ENCODE assay signal across 9 cellular contexts in genomic region chr3:138834359-138835176, GRCh38. TPM values are rescaled to one million over a fixed set of nuclear protein-coding genes. Genes with fewer than 3 reads are reported as not detected.
A peak's percentile ranks its signal among the peaks of the same experiment; 100 is the strongest.
DNase-seq lines count a peak whose midpoint lies in the region; ATAC-seq, FAIRE-seq and TF ChIP-seq lines count a peak whose summit lies in the region.
"Had no signal": no experiment of that assay in that cellular context is flagged by ENCODE, and none has a peak within 500 bp of the region (broad histone marks: within the 10 kb centered on the region; RNA-seq: fewer than 3 reads in every experiment).

Gene PIK3CB, minus strand, starts transcription at chr3:138834928. Its CDS starts 75,585 bp downstream, at chr3:138759343.

- POLR2A ChIA-PET in HepG2 (lab: Yijun Ruan, JAX) = interaction anchor here (0.6 to 4.7 kb wide), 10 partner anchors 9 to 240 kb away, joined by 3 to 49 read pairs (median 4); partner anchors contain the start of gene CEP70

- TF ChIP-seq CTCF in colonic mucosa (IDR thresholded peaks at IDR 0.05) = peak; percentile 21
- peak; percentile 72 for TF ChIP-seq CTCF in HepG2 (CRISPR knock-in tag; IDR thresholded peaks at IDR 0.05)

- H3K79me2 ChIP-seq in HepG2 (ENCODE audit: insufficient read depth, low read length) = peaks cover 44% of the 10 kb centered on the region

- FAIRE-seq in HepG2 (lab: Jason Lieb, UNC) = no peak
- FAIRE-seq: endometrium had no signal

- DNase-seq in Ammon's horn (ENCODE audit: low spot score) (peak; percentile 93), NCI-H524 (lab: John Stamatoyannopoulos, UW) (peak; percentile 88 to 92), colonic mucosa (peak; percentile 93), HepG2 (ENCODE audit: low spot score) (peak; percentile 72)
- DNase-seq in activated CD4-positive, alpha-beta T cell treated with anti-CD3 and anti-CD28 coated beads, Interleukin-2, amount 10 ng/mL, durations not matched to agents 24 days and 14 days = peak; percentile 96
- DNase-seq in stimulated activated CD4-positive, alpha-beta T cell treated with anti-CD3 and anti-CD28 coated beads, Interleukin-4, amount 100 ng/mL, for 1 hour = peak; percentile 92

- H3K9ac ChIP-seq in colonic mucosa (ENCODE audit: low read depth in 2 of 2, low read length in 2 of 2) = peak within 1 kb of the TSS; percentile 95 to 96
- H3K9ac ChIP-seq in HepG2 (ENCODE audit: insufficient read depth, low read depth, low read length) = peak within 1 kb of the TSS; percentile 93

- H3K4me3 Mint-ChIP-seq in activated CD4-positive, alpha-beta T cell treated with anti-CD3 and anti-CD28 coated beads, Interleukin-2, amount 10 ng/mL, durations not matched to agents 24 days and 14 days = peak within 1 kb of the TSS; percentile 93

- in situ Hi-C loops in HepG2 (cut with HindIII; ENCODE audit: extremely low pct_ligation_motif_present, low pct_unique_long_range_greater_than_20kb) = loop anchor here (5.0 kb wide), 1 partner anchor 83 kb away; no protein-coding TSS in a partner anchor

- no peaks in the 10 kb centered on the region for H3K27me3 Mint-ChIP-seq in activated CD4-positive, alpha-beta T cell treated with anti-CD3 and anti-CD28 coated beads, Interleukin-2, amount 10 ng/mL, durations not matched to agents 24 days and 14 days

- H3K4me1 ChIP-seq in colonic mucosa (no peaks in the 10 kb centered on the region), HepG2 (ENCODE audit: insufficient read depth, low read length) (peaks cover 39% of the 10 kb centered on the region)

- peak within 1 kb of the TSS; percentile 93 for H3K27ac ChIP-seq in colonic mucosa
- peak within 1 kb of the TSS; percentile 95 for H3K27ac ChIP-seq in HepG2 (ENCODE audit: extremely low read length, insufficient read depth, low read length)

- peak; percentile 89 for ATAC-seq in GM19043 (IDR thresholded peaks at IDR 0.05; ENCODE audit: low read depth, unreplicated experiment)
- peak; percentile 57 for ATAC-seq in HG03378 (IDR thresholded peaks at IDR 0.05; ENCODE audit: unreplicated experiment)
- ATAC-seq in HepG2 = peak; percentile 95

- H3K4me2 ChIP-seq in HepG2 (ENCODE audit: low read depth, low read length) = peak within 1 kb of the TSS; percentile 94

- peak within 1 kb of the TSS; percentile 97 for H3K4me3 ChIP-seq in colonic mucosa
- peak within 1 kb of the TSS; percentile 80 to 94 (median 86) for H3K4me3 ChIP-seq in HepG2 (replicated peaks in 1 of 3; ENCODE audit: insufficient read depth in 1 of 3, low read depth in 2 of 3, low read length in 3 of 3)

- TF ChIP-seq EP300 in HepG2 (IDR thresholded peaks at IDR 0.05; ENCODE audit: low read depth in 2 of 2, low read length in 2 of 2) (no peak), HepG2 (CRISPR knock-in tag; IDR thresholded peaks at IDR 0.05; ENCODE audit: borderline replicate concordance) (no peak)

- H3K36me3 Mint-ChIP-seq in activated CD4-positive, alpha-beta T cell treated with anti-CD3 and anti-CD28 coated beads, Interleukin-2, amount 10 ng/mL, durations not matched to agents 24 days and 14 days (ENCODE audit: low read depth) = peaks cover 11% of the 10 kb centered on the region

- no peaks in the 10 kb centered on the region for H4K20me1 ChIP-seq in HepG2 (ENCODE audit: insufficient read depth, low read length)

- intact Hi-C loops in activated CD4-positive, alpha-beta T cell treated with anti-CD3 and anti-CD28 coated beads, Interleukin-2, amount 10 ng/mL, durations not matched to agents 24 days and 14 days (cut with micrococcal nuclease) = loop anchor here (1.0 to 10.0 kb wide), 8 partner anchors 37 to 660 kb away; partner anchors contain the start of genes CEP70, DBR1 and MRPS22
- intact Hi-C loops in colonic mucosa (cut with DNase I) (loop anchor here (10.0 kb wide), 1 partner anchor 240 kb away; the partner anchor contains the start of gene CEP70), HepG2 (cut with micrococcal nuclease; ENCODE audit: unreplicated experiment) (loop anchor here (1.0 to 10.0 kb wide), 6 partner anchors 12 to 240 kb away; partner anchors contain the start of gene CEP70)

- no peaks in the 10 kb centered on the region for H3K27me3 ChIP-seq in colonic mucosa
- no peaks in the 10 kb centered on the region; a peak in 1 of 5 replicates for H3K27me3 ChIP-seq in HepG2 (ENCODE audit: control insufficient read depth in 1 of 2, insufficient read depth in 2 of 2, low read length in 2 of 2)

- peak; percentile 91 to 92 for TF ChIP-seq POLR2A in HepG2 (IDR thresholded peaks at IDR 0.05; ENCODE audit: insufficient read depth in 1 of 2, low read depth in 2 of 2, low read length in 2 of 2)

- BruUV-seq in HepG2 (replicated peaks; lab: Mats Ljungman, UMichigan) = no TSS peak

- H3K4me1 Mint-ChIP-seq in activated CD4-positive, alpha-beta T cell treated with anti-CD3 and anti-CD28 coated beads, Interleukin-2, amount 10 ng/mL, durations not matched to agents 24 days and 14 days = peaks cover 20% of the 10 kb centered on the region

- peak; percentile 84 for TF ChIP-seq RAD21 in HepG2 (CRISPR knock-in tag; IDR thresholded peaks at IDR 0.05)

- WGBS in HepG2 (ENCODE audit: low lambda C conversion rate) = 2% methylated on average over 32 of the region's 100 CpGs

- peak within 1 kb of the TSS; percentile 93 for H3K27ac Mint-ChIP-seq in activated CD4-positive, alpha-beta T cell treated with anti-CD3 and anti-CD28 coated beads, Interleukin-2, amount 10 ng/mL, durations not matched to agents 24 days and 14 days

- H3K36me3 ChIP-seq in colonic mucosa (no peaks in the 10 kb centered on the region), HepG2 (replicated peaks in 1 of 2; ENCODE audit: control insufficient read depth in 1 of 2, insufficient read depth in 2 of 2, low read length in 2 of 2) (0 out of 5 replicates have a peak, but pooled peaks cover 0 to 4% of the 10 kb centered on the region in 2 experiments)

- H2AFZ ChIP-seq in HepG2 (ENCODE audit: low read length) = peak within 1 kb of the TSS; percentile 31

- CTCF ChIA-PET in HepG2 (lab: Yijun Ruan, JAX; ENCODE audit: low intra/inter-chr PET ratio, low total read pairs) = interaction anchor here (1.2 to 3.0 kb wide), 2 partner anchors 28 to 81 kb away, joined by 3 to 39 read pairs; no protein-coding TSS in a partner anchor

- no peaks in the 10 kb centered on the region for H3K9me3 ChIP-seq in colonic mucosa
- no peaks in the 10 kb centered on the region for H3K9me3 ChIP-seq in HepG2 (ENCODE audit: low read length)

- H3K9me3 Mint-ChIP-seq in activated CD4-positive, alpha-beta T cell treated with anti-CD3 and anti-CD28 coated beads, Interleukin-2, amount 10 ng/mL, durations not matched to agents 24 days and 14 days = no peaks in the 10 kb centered on the region

TF ChIP-seq in HepG2, 621 proteins besides CTCF, POLR2A, EP300 and RAD21 (continues in another document):
- TF ChIP-seq THAP8 (CRISPR knock-in tag; IDR thresholded peaks at IDR 0.05; ENCODE audit: borderline replicate concordance) = no peak; the same call in 1 of the 2 replicates
- no peak for TF ChIP-seq ZNF713 (CRISPR knock-in tag; IDR thresholded peaks at IDR 0.05)
- TF ChIP-seq ZFP62 (CRISPR knock-in tag; IDR thresholded peaks at IDR 0.05) = no peak

RNA-seq across cellular contexts. Expression of gene PIK3CB, which starts in this region (rescaled TPM):
- 17.6 and 18.1 TPM in 2 replicates for total RNA-seq in activated CD4-positive, alpha-beta T cell treated with anti-CD3 and anti-CD28 coated beads, Interleukin-2, amount 10 ng/mL, durations not matched to agents 24 days and 14 days
- total RNA-seq in colonic mucosa (10 to 100 TPM; 43.4 to 51.5 TPM), HepG2 (2016; rRNA removed; fragmentation: Illumina TruSeq; extraction: Trizol) (6.6 and 18.6 TPM in 2 replicates)
- 6.5 and 9.2 TPM in 2 replicates for total RNA-seq in HepG2 (2016; cell fraction: cytosol; rRNA removed; fragmentation: Illumina TruSeq; extraction: Trizol; ENCODE audit: low read depth)
- 6.4 and 18.1 TPM in 2 replicates for total RNA-seq in HepG2 (2016; cell fraction: insoluble cytoplasmic fraction; rRNA removed; fragmentation: Illumina TruSeq; extraction: Trizol)
- 13.7 and 13.9 TPM in 2 replicates for total RNA-seq in HepG2 (2016; cell fraction: membrane; rRNA removed; fragmentation: Illumina TruSeq; extraction: Trizol)
- total RNA-seq in HepG2 (2016; cell fraction: nucleus; rRNA removed; fragmentation: Illumina TruSeq; extraction: Trizol) = 12.3 and 14.6 TPM in 2 replicates
- 18.7 and 23.8 TPM in 2 replicates for polyA plus RNA-seq in HepG2 (2011; rRNA removed)
- 10.9 and 18.4 TPM in 2 replicates for polyA plus RNA-seq in HepG2 (2011; cell fraction: cytosol; rRNA removed)
- polyA plus RNA-seq in HepG2 (2011; cell fraction: nucleus; rRNA removed) = 13.0 and 17.3 TPM in 2 replicates
- polyA plus RNA-seq in HepG2 (2012) = 47.5 and 53.4 TPM in 2 replicates
- 2.2 and 2.4 TPM in 2 replicates for polyA plus RNA-seq in HepG2 (2016; cell fraction: cytosol; fragmentation: Illumina TruSeq; extraction: Trizol; ENCODE audit: low read depth)
- polyA plus RNA-seq in HepG2 (2016; cell fraction: insoluble cytoplasmic fraction; fragmentation: Illumina TruSeq; extraction: Trizol; ENCODE audit: low read depth) = 23.5 TPM in 2 replicates
- polyA plus RNA-seq in HepG2 (2016; cell fraction: membrane; fragmentation: Illumina TruSeq; extraction: Trizol; ENCODE audit: low read depth) = 7.7 and 9.3 TPM in 2 replicates
- 13.6 and 13.7 TPM in 2 replicates for polyA plus RNA-seq in HepG2 (2016; cell fraction: nucleus; fragmentation: Illumina TruSeq; extraction: Trizol; ENCODE audit: insufficient read depth, low read depth)
- polyA minus RNA-seq in HepG2 (2011; rRNA and poly(A)+ RNA removed; ENCODE audit: low replicate concordance) = 9.4 and 18.8 TPM in 2 replicates
- polyA minus RNA-seq in HepG2 (2011; cell fraction: cytosol; rRNA and poly(A)+ RNA removed) = 29.0 and 40.8 TPM in 2 replicates
- polyA minus RNA-seq in HepG2 (2011; cell fraction: nucleus; rRNA and poly(A)+ RNA removed) = 74.0 and 78.9 TPM in 2 replicates

Comparison
In these comparisons a context has a peak if more than half of its experiments do, and no peak if none do; other contexts are left out.
1. Peak in every context shown above with its lines: DNase-seq, ATAC-seq, H3K4me3 ChIP-seq and H3K27ac ChIP-seq.